ENCODE assay signal across 10 cellular contexts in genomic region chr4:122783301-122784215, GRCh38. TPM values are rescaled to one million over a fixed set of nuclear protein-coding genes. Genes with fewer than 3 reads are reported as not detected.
A peak's percentile ranks its signal among the peaks of the same experiment; 100 is the strongest.
DNase-seq lines count a peak whose midpoint lies in the region; ATAC-seq and TF ChIP-seq lines count a peak whose summit lies in the region.
"Had no signal": no experiment of that assay in that cellular context is flagged by ENCODE, and none has a peak within 500 bp of the region (broad histone marks: within the 10 kb centered on the region; RNA-seq: fewer than 3 reads in every experiment).

No MANE protein-coding gene starts in this region.

- peak; percentile 98 for ATAC-seq in RWPE2 (ENCODE audit: low read depth)
- ATAC-seq in GM21576 (IDR thresholded peaks at IDR 0.05; ENCODE audit: unreplicated experiment): no peak
- no peak for ATAC-seq in GM18907 (IDR thresholded peaks at IDR 0.05; ENCODE audit: unreplicated experiment)
- ATAC-seq: GM12878 had no signal

- no peak overlapping the region for H3K4me3 ChIP-seq in RWPE2 (ENCODE audit: severe bottlenecking)
- H3K4me3 ChIP-seq: GM12878, SK-N-MC had no signal

- peak overlapping the region in 2 of 3 experiments; percentile 23 to 29 for H3K27ac Mint-ChIP-seq in nephron

- peaks cover 15% of the 10 kb centered on the region for H3K4me1 Mint-ChIP-seq in nephron

- DNase-seq in Caki2 (ENCODE audit: low read depth): peak; percentile 88
- DNase-seq in RWPE2 (ENCODE audit: low spot score): peak; percentile 91
- DNase-seq in fibroblast of peridontal ligament (ENCODE audit: extremely low read depth): peak; percentile 90
- no peak for DNase-seq in NCI-H510A (lab: John Stamatoyannopoulos, UW)
- DNase-seq in GDM1 (lab: John Stamatoyannopoulos, UW): no peak

- no peak overlapping the region for H3K4me3 Mint-ChIP-seq in nephron

- H3K27me3 ChIP-seq in RWPE2 (ENCODE audit: insufficient read depth, poor library complexity, severe bottlenecking): no peaks in the 10 kb centered on the region

- TF ChIP-seq CTCF in RWPE2 (IDR thresholded peaks at IDR 0.05; ENCODE audit: poor library complexity, severe bottlenecking): no peak
- no peak for TF ChIP-seq CTCF in nephron (IDR thresholded peaks at IDR 0.05; ENCODE audit: unreplicated experiment in 3 of 3)

- H3K27ac ChIP-seq in RWPE2 (ENCODE audit: poor library complexity, severe bottlenecking): peak overlapping the region; percentile 96
- H3K27ac ChIP-seq: SK-N-MC had no signal

- in situ Hi-C loops in Caki2 (cut with HindIII; ENCODE audit: low pct_unique_long_range_greater_than_20kb, low sequenced_read_pairs): no loop called here

- H3K36me3 Mint-ChIP-seq in nephron (ENCODE audit: low read depth): no peaks in the 10 kb centered on the region

- peaks cover 41% of the 10 kb centered on the region for H3K4me1 ChIP-seq in RWPE2 (ENCODE audit: insufficient read depth, poor library complexity, severe bottlenecking)

- no peaks in the 10 kb centered on the region for H3K9me3 Mint-ChIP-seq in nephron

- no peaks in the 10 kb centered on the region for H3K27me3 Mint-ChIP-seq in nephron (ENCODE audit: low read depth)

- no peaks in the 10 kb centered on the region for H3K36me3 ChIP-seq in RWPE2 (ENCODE audit: low read depth)

- H3K9me3 ChIP-seq in RWPE2 (ENCODE audit: severe bottlenecking): no peaks in the 10 kb centered on the region

RNA-seq across cellular contexts. Expression of gene FGF2, which starts 43.1 kb away (rescaled TPM):
- 26.6 and 27.7 TPM in 2 replicates for total RNA-seq in Caki2 (2014; rRNA removed; shearing (Covaris generic); ENCODE audit: low replicate concordance)

RNA-seq across cellular contexts. Expression of gene BBS12, which starts 51.1 kb away (rescaled TPM):
- total RNA-seq in Caki2 (2014; rRNA removed; shearing (Covaris generic); ENCODE audit: low replicate concordance): 2.4 TPM in 2 replicates

Comparison
In these comparisons a context has a peak if more than half of its experiments do, and no peak if none do; other contexts are left out.
1. DNase-seq: peak in Caki2 (single experiment), RWPE2 (single experiment) and fibroblast of peridontal ligament (single experiment); none in NCI-H510A (single experiment) and GDM1 (single experiment).